9 cellular contexts compared by ENCODE assay signal in the genomic region with DNA sequence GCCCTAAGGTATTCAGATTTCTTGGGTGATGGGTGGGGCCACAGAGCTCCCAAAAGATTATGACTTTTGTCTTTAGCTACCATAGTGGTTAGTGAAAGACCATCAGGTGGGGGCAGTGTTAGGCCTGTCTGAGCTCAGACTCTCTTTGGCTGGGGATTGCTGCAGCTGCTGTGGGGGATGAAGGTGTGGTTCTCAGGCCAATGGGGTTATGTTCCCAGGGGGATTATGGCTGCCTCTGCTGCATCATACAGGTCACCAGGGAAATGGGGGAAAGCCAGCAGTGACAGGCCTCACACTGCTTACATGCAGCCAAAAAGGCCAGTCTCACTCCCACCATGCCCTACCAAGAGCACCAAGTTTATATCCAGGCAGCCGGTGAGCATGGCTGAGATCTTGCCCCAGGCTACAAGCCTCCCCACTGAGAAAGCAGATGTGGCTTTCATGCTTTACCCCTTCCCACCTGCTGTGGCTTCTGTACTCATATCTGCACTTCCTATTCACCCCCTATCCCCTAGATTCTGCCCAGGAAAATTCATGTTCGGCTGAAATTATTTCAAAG.
DNase-seq lines count a peak whose midpoint lies in the region; ATAC-seq lines count a peak whose summit lies in the region.
"Had no signal": no experiment of that assay in that cellular context is flagged by ENCODE, and none has a peak within 500 bp of the region (broad histone marks: within the 10 kb centered on the region; RNA-seq: fewer than 3 reads in every experiment).

No MANE protein-coding gene starts in this region.

- H3K27me3 Mint-ChIP-seq in stimulated activated memory B cell treated with anti-CD40 and anti-IgM and Interleukin-4, amounts not matched to agents 10 μg/mL and 1 μg/mL and 100 μg/mL, for 72 hours: peaks cover 13% of the 10 kb centered on the region

- H3K27me3 ChIP-seq in HAP-1 (ENCODE audit: low read depth): no peaks in the 10 kb centered on the region

- peaks cover 3% of the 10 kb centered on the region for H3K9me3 Mint-ChIP-seq in stimulated activated memory B cell treated with anti-CD40 and anti-IgM and Interleukin-4, amounts not matched to agents 10 μg/mL and 1 μg/mL and 100 μg/mL, for 72 hours

- H3K4me1 Mint-ChIP-seq in stimulated activated memory B cell treated with anti-CD40 and anti-IgM and Interleukin-4, amounts not matched to agents 10 μg/mL and 1 μg/mL and 100 μg/mL, for 72 hours: peaks cover 27% of the 10 kb centered on the region

- H3K36me3 Mint-ChIP-seq in stimulated activated memory B cell treated with anti-CD40 and anti-IgM and Interleukin-4, amounts not matched to agents 10 μg/mL and 1 μg/mL and 100 μg/mL, for 72 hours: peaks cover 8% of the 10 kb centered on the region

- no peaks in the 10 kb centered on the region for H3K4me1 ChIP-seq in HAP-1

- no peak overlapping the region for H3K4me3 ChIP-seq in HAP-1

- H3K4me3 Mint-ChIP-seq in stimulated activated memory B cell treated with anti-CD40 and anti-IgM and Interleukin-4, amounts not matched to agents 10 μg/mL and 1 μg/mL and 100 μg/mL, for 72 hours: peak overlapping the region; percentile 32

- in situ Hi-C loops in HAP-1 (cut with MboI; ENCODE audit: low sequenced_read_pairs): no loop called here

- H3K9me3 ChIP-seq in HAP-1: peaks cover 2% of the 10 kb centered on the region; the same call in 1 of the 2 replicates

- ATAC-seq in GM19023 (IDR thresholded peaks at IDR 0.05; ENCODE audit: unreplicated experiment) (peak; percentile 92), HG02610 (IDR thresholded peaks at IDR 0.05; ENCODE audit: unreplicated experiment) (peak; percentile 91), HG03520 (IDR thresholded peaks at IDR 0.05; ENCODE audit: unreplicated experiment) (peak; percentile 84)
- peak; percentile 96 for ATAC-seq in stimulated activated memory B cell treated with anti-CD40 and anti-IgM and Interleukin-4, amounts not matched to agents 10 μg/mL and 1 μg/mL and 100 μg/mL, for 72 hours

- H3K27ac Mint-ChIP-seq in stimulated activated memory B cell treated with anti-CD40 and anti-IgM and Interleukin-4, amounts not matched to agents 10 μg/mL and 1 μg/mL and 100 μg/mL, for 72 hours: peak overlapping the region; percentile 75

- DNase-seq in HAP-1 (ENCODE audit: low spot score in 2 of 2) (no peak), NCI-H187 treated with DMSO at 0.1 percent for 48 hours (lab: John Stamatoyannopoulos, UW) (no peak)
- DNase-seq in activated CD4-positive, CD25-positive, alpha-beta regulatory T cell treated with anti-CD3 and anti-CD28 coated beads, Interleukin-2, amount 50 U/mL, for 72 hours: no peak
- DNase-seq: SIG-M5; stimulated activated CD4-positive, alpha-beta T cell treated with anti-CD3 and anti-CD28 coated beads, Interleukin-4, amount 100 ng/mL, for 4 hours had no signal

- no peaks in the 10 kb centered on the region for H3K36me3 ChIP-seq in HAP-1 (replicated peaks)
